ENCODE assay signal across 19 cellular contexts in the genomic region with DNA sequence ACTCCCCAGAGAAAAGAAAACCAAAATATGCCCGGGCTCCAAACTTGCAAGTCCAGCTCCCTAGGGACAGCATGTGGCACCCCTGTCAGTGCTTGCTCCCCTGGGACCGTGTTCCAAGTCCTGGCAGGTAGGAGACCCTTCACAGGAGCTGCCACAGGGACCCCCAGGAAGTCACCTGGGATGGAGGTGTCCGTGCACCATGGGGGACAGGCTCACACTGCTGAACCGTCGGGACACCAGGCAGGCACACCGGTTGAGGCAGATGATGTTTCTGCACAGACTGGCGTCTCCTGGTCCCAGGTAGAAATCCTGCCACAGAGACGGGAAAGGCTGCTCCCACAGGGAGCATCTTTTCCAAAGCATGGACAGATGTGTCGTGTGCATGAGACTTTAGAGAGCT. TPM values are rescaled to one million over a fixed set of nuclear protein-coding genes. Genes with fewer than 3 reads are reported as not detected.
"Had no signal": no experiment of that assay in that cellular context is flagged by ENCODE, and none has a peak within 500 bp of the region (broad histone marks: within the 10 kb centered on the region; RNA-seq: fewer than 3 reads in every experiment).

No MANE protein-coding gene starts in this region.

- H3K27ac ChIP-seq: brain microvascular endothelial cell, colonic mucosa, SK-N-MC, tibial artery, uterus had no signal

- H3K27me3 ChIP-seq: colonic mucosa, uterus had no signal

- H3K4me3 ChIP-seq: colonic mucosa, SK-N-MC, tibial artery, uterus had no signal

- ATAC-seq: natural killer cell treated with Interleukin-12 subunit alpha and Interleukin-12 subunit beta and Interleukin-15 and Interleukin-18, amount 100 ng/mL, for 72 hours had no signal

- H3K4me1 Mint-ChIP-seq: activated CD4-positive, alpha-beta T cell treated with anti-CD3 and anti-CD28 coated beads, Interleukin-2, amount 10 ng/mL, durations not matched to agents 24 days and 14 days had no signal

- H3K27ac Mint-ChIP-seq: activated CD4-positive, alpha-beta T cell treated with anti-CD3 and anti-CD28 coated beads, Interleukin-2, amount 10 ng/mL, durations not matched to agents 24 days and 14 days; natural killer cell treated with Interleukin-12 subunit alpha and Interleukin-12 subunit beta and Interleukin-15 and Interleukin-18, amount 100 ng/mL, for 72 hours had no signal

- H3K36me3 Mint-ChIP-seq: natural killer cell treated with Interleukin-12 subunit alpha and Interleukin-12 subunit beta and Interleukin-15 and Interleukin-18, amount 100 ng/mL, for 72 hours had no signal

- DNase-seq: activated CD4-positive, alpha-beta T cell treated with anti-CD3 and anti-CD28 coated beads, Interleukin-2, amount 10 ng/mL, durations not matched to agents 24 days and 14 days; activated CD4-positive, CD25-positive, alpha-beta regulatory T cell; activated naive CD4-positive, alpha-beta T cell treated with anti-CD3 and anti-CD28 coated beads, Interleukin-2, amount 50 U/mL, for 16 hours; aorta; brain microvascular endothelial cell; colonic mucosa; mesendoderm; stimulated activated CD4-positive, alpha-beta T cell treated with anti-CD3 and anti-CD28 coated beads, Interleukin-2, amount 100 ng/mL, for 24 hours; stimulated activated naive CD8-positive, alpha-beta T cell treated with anti-CD3 and anti-CD28 coated beads, Interleukin-15, Interleukin-2, amounts not matched to agents 100 U/mL and 50 U/mL, for 24 hours; substantia nigra; tibial artery; uterus had no signal

- H3K36me3 ChIP-seq: brain microvascular endothelial cell, colonic mucosa, tibial artery, uterus had no signal

- H3K4me3 Mint-ChIP-seq: activated CD4-positive, alpha-beta T cell treated with anti-CD3 and anti-CD28 coated beads, Interleukin-2, amount 10 ng/mL, durations not matched to agents 24 days and 14 days; central memory CD8-positive, alpha-beta T cell; natural killer cell treated with Interleukin-12 subunit alpha and Interleukin-12 subunit beta and Interleukin-15 and Interleukin-18, amount 100 ng/mL, for 72 hours had no signal

- H3K9me3 ChIP-seq: colonic mucosa, tibial artery, uterus had no signal

- H3K4me1 ChIP-seq: colonic mucosa, tibial artery, uterus had no signal

- H3K9me3 Mint-ChIP-seq: activated CD4-positive, alpha-beta T cell treated with anti-CD3 and anti-CD28 coated beads, Interleukin-2, amount 10 ng/mL, durations not matched to agents 24 days and 14 days; central memory CD8-positive, alpha-beta T cell; natural killer cell treated with Interleukin-12 subunit alpha and Interleukin-12 subunit beta and Interleukin-15 and Interleukin-18, amount 100 ng/mL, for 72 hours had no signal

RNA-seq across cellular contexts. Expression of gene PROZ, which starts 11.7 kb away (rescaled TPM):
- total RNA-seq: activated CD4-positive, alpha-beta T cell treated with anti-CD3 and anti-CD28 coated beads, Interleukin-2, amount 10 ng/mL, durations not matched to agents 24 days and 14 days; activated CD8-positive, alpha-beta memory T cell treated with anti-CD3 and anti-CD28 coated beads for 36 hours; aorta; colonic mucosa; frontal cortex; natural killer cell treated with Interleukin-12 subunit alpha and Interleukin-12 subunit beta and Interleukin-15 and Interleukin-18, amount 100 ng/mL, for 72 hours; skeletal muscle tissue; uterus had no signal
- polyA plus RNA-seq: aorta, esophagus had no signal

RNA-seq across cellular contexts. Expression of gene F10, which starts 24.2 kb away (rescaled TPM):
- total RNA-seq: activated CD4-positive, alpha-beta T cell treated with anti-CD3 and anti-CD28 coated beads, Interleukin-2, amount 10 ng/mL, durations not matched to agents 24 days and 14 days; activated CD8-positive, alpha-beta memory T cell treated with anti-CD3 and anti-CD28 coated beads for 36 hours; natural killer cell treated with Interleukin-12 subunit alpha and Interleukin-12 subunit beta and Interleukin-15 and Interleukin-18, amount 100 ng/mL, for 72 hours had no signal

RNA-seq across cellular contexts. Expression of gene F7, which starts 41.2 kb away (rescaled TPM):
- total RNA-seq: activated CD4-positive, alpha-beta T cell treated with anti-CD3 and anti-CD28 coated beads, Interleukin-2, amount 10 ng/mL, durations not matched to agents 24 days and 14 days; natural killer cell treated with Interleukin-12 subunit alpha and Interleukin-12 subunit beta and Interleukin-15 and Interleukin-18, amount 100 ng/mL, for 72 hours had no signal
